ENCODE assay signal across 8 cellular contexts in the genomic region with DNA sequence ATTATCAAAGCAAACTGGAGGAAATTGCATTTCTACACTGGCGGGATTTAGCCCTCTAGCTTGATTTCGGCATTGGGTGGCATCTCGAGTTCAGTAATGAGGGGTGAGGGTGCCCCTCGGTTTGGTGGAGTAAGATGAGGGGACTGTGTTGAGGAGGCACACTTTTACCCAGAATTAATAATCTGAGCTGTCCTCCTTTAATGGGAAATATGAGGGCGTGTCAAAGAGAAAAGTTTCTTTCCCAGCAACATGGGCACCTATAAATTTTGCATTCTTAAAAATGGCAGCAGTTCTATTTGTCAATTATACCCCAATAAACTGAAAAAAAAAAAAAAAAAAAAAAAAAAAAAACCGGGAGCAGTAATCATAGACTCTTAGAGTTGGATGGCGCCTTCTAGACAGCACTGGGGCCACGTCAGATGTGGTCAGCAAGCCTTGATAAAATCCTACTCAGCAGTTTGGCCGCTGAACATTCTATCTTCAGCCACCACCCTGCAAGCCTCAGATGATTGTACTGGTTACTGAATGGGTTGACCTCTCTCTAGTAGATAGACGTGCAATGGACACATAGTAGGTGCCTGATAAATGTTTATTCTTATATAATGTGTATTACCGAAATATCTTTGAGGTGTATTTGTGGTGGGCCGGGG. TPM values are rescaled to one million over a fixed set of nuclear protein-coding genes. Genes with fewer than 3 reads are reported as not detected.
DNase-seq lines count a peak whose midpoint lies in the region; ATAC-seq, FAIRE-seq and TF ChIP-seq lines count a peak whose summit lies in the region.

No MANE protein-coding gene starts in this region.

- H3K36me3 ChIP-seq in thoracic aorta = no peaks in the 10 kb centered on the region

- ATAC-seq in A549 (peak in 1 of 2 experiments; percentile 58; a peak in 3 of 6 replicates), thoracic aorta (ENCODE audit: insufficient number of reproducible peaks, low FRiP score, low read depth) (peak; percentile 44), HG03469 (IDR thresholded peaks at IDR 0.05; ENCODE audit: unreplicated experiment) (no peak), GM19467 (IDR thresholded peaks at IDR 0.05; ENCODE audit: unreplicated experiment) (no peak)

- no peaks in the 10 kb centered on the region for H3K9me3 ChIP-seq in A549
- no peaks in the 10 kb centered on the region for H3K9me3 ChIP-seq in thoracic aorta

- POLR2A ChIA-PET in A549 (lab: Yijun Ruan, JAX) = interaction anchor here (1.3 kb wide), 1 partner anchor 157 kb away, joined by 4 read pairs; the partner anchor contains the start of gene ATAD1

- in situ Hi-C loops in astrocyte of the spinal cord (cut with HindIII; ENCODE audit: low sequenced_read_pairs) = no loop called here

- CTCF ChIA-PET in A549 (lab: Yijun Ruan, JAX) = interaction anchor here (0.5 to 3.9 kb wide), 8 partner anchors 11 to 125 kb away, joined by 3 to 23 read pairs (median 4); no protein-coding TSS in a partner anchor

- TF ChIP-seq CTCF in A549 (IDR thresholded peaks at IDR 0.05) (no peak), astrocyte of the spinal cord (IDR thresholded peaks at IDR 0.05; ENCODE audit: low read depth, low read length) (no peak), thoracic aorta (IDR thresholded peaks at IDR 0.05) (no peak)

- no peak for TF ChIP-seq POLR2A in A549 (IDR thresholded peaks at IDR 0.05; ENCODE audit: low read length)

- H3K4me1 ChIP-seq in A549 (peaks cover 48% of the 10 kb centered on the region), thoracic aorta (ENCODE audit: control insufficient read depth in 1 of 2, low read depth in 2 of 2) (peaks cover 0 to 12% of the 10 kb centered on the region in 2 donors)

- TF ChIP-seq EP300 in A549 (IDR thresholded peaks at IDR 0.05) = no peak

- peak overlapping the region; percentile 78 for H3K4me3 ChIP-seq in A549
- H3K4me3 ChIP-seq in astrocyte of the spinal cord (ENCODE audit: low read depth, low read length) = peak overlapping the region; percentile 92
- peak overlapping the region; percentile 94 for H3K4me3 ChIP-seq in thoracic aorta

- WGBS in A549 (ENCODE audit: missing lambda C conversion rate) = 27% methylated on average over 12 of the region's 12 CpGs

- H3K27me3 ChIP-seq in thoracic aorta (replicated peaks; ENCODE audit: insufficient read depth) = no peaks in the 10 kb centered on the region

- FAIRE-seq in A549 (lab: Jason Lieb, UNC) = no peak

- peak overlapping the region; percentile 83 for H3K4me2 ChIP-seq in A549

- H3K27ac ChIP-seq in A549 (peak overlapping the region; percentile 73 to 95), thoracic aorta (peak overlapping the region; percentile 43 to 55)

- DNase-seq in A549 (ENCODE audit: low read depth in 1 of 2, low spot score in 1 of 2) (peak in 1 of 2 experiments; percentile 41), HT1080 (ENCODE audit: low read depth) (peak; percentile 65), astrocyte of the spinal cord (ENCODE audit: low read depth, low spot score) (peak; percentile 60), left kidney (ENCODE audit: low read depth, low spot score) (peak; percentile 23), thoracic aorta (ENCODE audit: low spot score) (no peak), NCI-H2171 treated with DMSO at 0.1 percent for 48 hours (lab: John Stamatoyannopoulos, UW) (no peak)

- no peak for TF ChIP-seq RAD21 in A549 (conservative IDR thresholded peaks at IDR 0.05 in 1 of 2, IDR thresholded peaks at IDR 0.05 in 1 of 2)

TF ChIP-seq in A549, 52 proteins besides CTCF, POLR2A, EP300 and RAD21:
- TF ChIP-seq TP53 (CRISPR knock-in tag; IDR thresholded peaks at IDR 0.05) (no peak), CBX8 (IDR thresholded peaks at IDR 0.05) (no peak), MAFK (IDR thresholded peaks at IDR 0.05; ENCODE audit: partially characterized antibody) (peak; percentile 87)
- TF ChIP-seq, protein P1, sequence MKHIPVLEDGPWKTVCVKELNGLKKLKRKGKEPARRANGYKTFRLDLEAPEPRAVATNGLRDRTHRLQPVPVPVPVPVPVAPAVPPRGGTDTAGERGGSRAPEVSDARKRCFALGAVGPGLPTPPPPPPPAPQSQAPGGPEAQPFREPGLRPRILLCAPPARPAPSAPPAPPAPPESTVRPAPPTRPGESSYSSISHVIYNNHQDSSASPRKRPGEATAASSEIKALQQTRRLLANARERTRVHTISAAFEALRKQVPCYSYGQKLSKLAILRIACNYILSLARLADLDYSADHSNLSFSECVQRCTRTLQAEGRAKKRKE (CRISPR knock-in tag; IDR thresholded peaks at IDR 0.05; ENCODE audit: low read depth) = no peak
TF ChIP-seq in A549: peak in this region for 1.

RNA-seq across cellular contexts. Expression of gene PAPSS2, which starts 0.9 kb away (rescaled TPM):
- 27.7 and 37.9 TPM in 2 replicates for polyA plus RNA-seq in A549 (2011; rRNA removed)
- polyA plus RNA-seq in A549 (2012; cell fraction: cytosol; rRNA removed) = 13.5 and 18.1 TPM in 2 replicates
- 10.8 and 14.7 TPM in 2 replicates for polyA plus RNA-seq in A549 (2012; cell fraction: nucleus; rRNA removed)
- 29.0 to 32.9 TPM (median 32.8 TPM) in 3 replicates for polyA plus RNA-seq in A549 (2017; fragmentation: RNase III; extraction: RNeasy Plus Mini Kit Qiagen cat#74134 plus additional on column Dnase treatment)
- polyA minus RNA-seq in A549 (2011; rRNA and poly(A)+ RNA removed) = 19.2 and 22.8 TPM in 2 replicates
- total RNA-seq in HT1080 (2014; rRNA removed; shearing (Covaris generic)) = 16.6 and 20.9 TPM in 2 replicates
- 28.2 and 32.6 TPM in 2 replicates for polyA plus RNA-seq in HT1080 (2015; cell fraction: cytosol; rRNA removed)
- 31.4 and 34.4 TPM in 2 replicates for polyA plus RNA-seq in HT1080 (2015; cell fraction: nucleus; rRNA removed)
- total RNA-seq in thoracic aorta = 10 to 100 TPM; 20.4 to 22.1 TPM

Comparison
In these comparisons a context has a peak if more than half of its experiments do, and no peak if none do; other contexts are left out.
1. DNase-seq: peak in HT1080 (single experiment), astrocyte of the spinal cord (single experiment) and left kidney (single experiment); none in thoracic aorta (single experiment) and NCI-H2171 treated with DMSO at 0.1 percent for 48 hours (single experiment).
2. Peak in every context shown above with its lines, with median percentiles within 50 percentile points of each other: H3K4me3 ChIP-seq.